Comparison of ENCODE assay signal across 13 cellular contexts in the genomic region with DNA sequence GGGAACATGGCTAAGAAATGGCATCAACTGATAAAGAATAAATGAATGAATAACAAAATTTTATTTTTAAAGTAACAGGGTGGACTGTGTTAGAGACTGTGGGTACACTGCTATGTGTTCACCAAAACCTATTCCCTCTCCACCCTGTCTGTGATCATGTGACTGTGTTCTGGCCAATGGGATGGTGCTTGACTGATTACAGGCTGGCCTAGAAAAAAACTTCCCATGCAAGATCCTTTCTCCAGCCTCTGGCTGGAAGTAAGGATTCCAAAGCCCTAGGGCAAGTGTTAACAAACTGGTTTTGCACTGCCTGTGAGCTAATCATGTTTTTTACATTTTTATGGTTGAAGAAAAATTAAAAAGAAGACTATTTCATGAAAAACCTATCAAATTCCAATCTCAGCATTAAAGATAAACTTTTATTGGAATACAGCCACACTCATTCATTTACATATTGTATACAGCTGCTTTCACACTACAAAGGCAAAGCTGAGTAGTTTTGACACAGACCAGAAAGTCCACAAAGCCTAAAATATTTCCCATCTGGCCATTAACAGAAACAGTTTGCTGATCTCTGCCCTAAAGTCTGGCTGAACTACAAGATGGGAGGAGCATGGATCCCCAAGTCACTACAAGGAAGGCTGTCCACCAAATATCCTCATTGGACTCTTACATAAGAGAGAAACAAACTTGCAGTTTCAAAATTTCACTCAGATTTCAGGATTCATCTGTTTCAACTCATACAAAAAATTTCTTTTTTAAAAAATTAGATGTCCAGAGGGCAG.
DNase-seq lines count a peak whose midpoint lies in the region; ATAC-seq and TF ChIP-seq lines count a peak whose summit lies in the region.
"Had no signal": no experiment of that assay in that cellular context is flagged by ENCODE, and none has a peak within 500 bp of the region (broad histone marks: within the 10 kb centered on the region; RNA-seq: fewer than 3 reads in every experiment).

No MANE protein-coding gene starts in this region.

- H3K27ac ChIP-seq in PC-3 (ENCODE audit: low read length) (no peak overlapping the region), body of pancreas (no peak overlapping the region), tibial nerve (peak overlapping the region in 2 of 4 donors; percentile 12 to 44)
- H3K27ac ChIP-seq: psoas muscle, suprapubic skin had no signal

- DNase-seq in NCI-H748 (lab: John Stamatoyannopoulos, UW; ENCODE audit: unreplicated experiment): peak; percentile 2
- no peak for DNase-seq in NCI-H748 treated with DMSO at 0.1 percent for 48 hours (lab: John Stamatoyannopoulos, UW)
- peak; percentile 37 for DNase-seq in PC-3
- peak; percentile 36 for DNase-seq in fibroblast of the aortic adventitia (ENCODE audit: low read depth)
- peak; percentile 1 for DNase-seq in pons (ENCODE audit: low spot score)
- no peak for DNase-seq in body of pancreas
- no peak for DNase-seq in tibial nerve (ENCODE audit: low spot score in 2 of 2)
- no peak for DNase-seq in MV-4-11 (lab: John Stamatoyannopoulos, UW)
- DNase-seq: activated CD4-positive, alpha-beta memory T cell treated with anti-CD3 and anti-CD28 coated beads, Interleukin-2, amount 10 ng/mL, durations not matched to agents 7 days and 5 days; cortex of kidney; esophagus squamous epithelium; psoas muscle had no signal

- peaks cover 12% of the 10 kb centered on the region for H3K4me1 ChIP-seq in PC-3 (ENCODE audit: insufficient read depth, low read length)
- H3K4me1 ChIP-seq in body of pancreas: no peaks in the 10 kb centered on the region
- H3K4me1 ChIP-seq in tibial nerve: peaks cover 0 to 8% (median 0%) of the 10 kb centered on the region in 4 donors
- H3K4me1 ChIP-seq: esophagus squamous epithelium, psoas muscle, suprapubic skin had no signal

- no peaks in the 10 kb centered on the region for H3F3A ChIP-seq in PC-3 (ENCODE audit: low read length, unreplicated experiment)

- no TSS peak for BruUV-seq in PC-3 (replicated peaks; lab: Mats Ljungman, UMichigan)

- TF ChIP-seq EP300 in tibial nerve (IDR thresholded peaks at IDR 0.05): no peak

- CTCF ChIA-PET in PC-3 (lab: Charles Lee): no interaction called here

- no peak overlapping the region for H3K4me3 ChIP-seq in PC-3 (ENCODE audit: low read length)
- no peak overlapping the region for H3K4me3 ChIP-seq in fibroblast of the aortic adventitia (ENCODE audit: low read depth, low read length)
- H3K4me3 ChIP-seq in body of pancreas: no peak overlapping the region
- no peak overlapping the region for H3K4me3 ChIP-seq in tibial nerve
- H3K4me3 ChIP-seq: esophagus squamous epithelium, psoas muscle, suprapubic skin had no signal

- H2AFZ ChIP-seq in PC-3 (ENCODE audit: low read length): peak overlapping the region; percentile 54

- ATAC-seq in PC-3 (peak; percentile 46; the same call in 1 of the 2 replicates), body of pancreas (no peak)

- no peaks in the 10 kb centered on the region for H3K9me2 ChIP-seq in PC-3 (replicated peaks; ENCODE audit: low read length)

- H3K9me3 ChIP-seq in PC-3 (ENCODE audit: low read length): no peaks in the 10 kb centered on the region
- H3K9me3 ChIP-seq in body of pancreas: no peaks in the 10 kb centered on the region
- H3K9me3 ChIP-seq in tibial nerve: no peaks in the 10 kb centered on the region
- H3K9me3 ChIP-seq: esophagus squamous epithelium, psoas muscle, suprapubic skin had no signal

- H3K9ac ChIP-seq in PC-3 (ENCODE audit: low read length): no peak overlapping the region

- no peaks in the 10 kb centered on the region for H3K79me2 ChIP-seq in PC-3 (ENCODE audit: low read length)

- no peaks in the 10 kb centered on the region; the same call in 1 of the 2 replicates for H3K36me3 ChIP-seq in PC-3 (ENCODE audit: low read depth, low read length)
- H3K36me3 ChIP-seq in body of pancreas (replicated peaks in 1 of 2; ENCODE audit: insufficient read depth in 1 of 2, low read depth in 2 of 2): no peaks in the 10 kb centered on the region
- H3K36me3 ChIP-seq in tibial nerve: no peaks in the 10 kb centered on the region
- H3K36me3 ChIP-seq: esophagus squamous epithelium, suprapubic skin had no signal

- H4K20me1 ChIP-seq in PC-3 (ENCODE audit: low read length): no peaks in the 10 kb centered on the region

- TF ChIP-seq POLR2A in body of pancreas (IDR thresholded peaks at IDR 0.05): no peak
- no peak for TF ChIP-seq POLR2A in tibial nerve (IDR thresholded peaks at IDR 0.05)

- POLR2A ChIA-PET in PC-3 (lab: Charles Lee; ENCODE audit: unreplicated experiment): no interaction called here

- H3K4me2 ChIP-seq in PC-3 (ENCODE audit: low read length): peak overlapping the region; percentile 64

- TF ChIP-seq CTCF in PC-3 (conservative IDR thresholded peaks at IDR 0.05; ENCODE audit: low read depth, low read length) (no peak), fibroblast of the aortic adventitia (IDR thresholded peaks at IDR 0.05; ENCODE audit: insufficient read depth, low read length) (no peak), body of pancreas (IDR thresholded peaks at IDR 0.05) (no peak), tibial nerve (IDR thresholded peaks at IDR 0.05) (no peak)

- H3K27me3 ChIP-seq in PC-3 (ENCODE audit: low read length) (no peaks in the 10 kb centered on the region), body of pancreas (no peaks in the 10 kb centered on the region), tibial nerve (peaks cover 0 to 7% of the 10 kb centered on the region in 2 donors)
- H3K27me3 ChIP-seq: esophagus squamous epithelium, suprapubic skin had no signal

- intact Hi-C loops in PC-3 (cut with micrococcal nuclease) (loop anchor here (1.0 to 10.0 kb wide), 4 partner anchors 192 to 372 kb away; a partner anchor contains a TSS), body of pancreas (cut with DNase I) (loop anchor here (10.0 kb wide), 1 partner anchor 242 kb away; no protein-coding TSS in a partner anchor)

Comparison
In these comparisons a context has a peak if more than half of its experiments do, and no peak if none do; other contexts are left out.
1. DNase-seq: peak in NCI-H748 (single experiment), PC-3 (single experiment), fibroblast of the aortic adventitia (single experiment) and pons (single experiment); none in NCI-H748 treated with DMSO at 0.1 percent for 48 hours (single experiment), body of pancreas (0 of 4), tibial nerve (0 of 2) and MV-4-11 (single experiment).